8 cellular contexts compared by ENCODE assay signal in the genomic region with DNA sequence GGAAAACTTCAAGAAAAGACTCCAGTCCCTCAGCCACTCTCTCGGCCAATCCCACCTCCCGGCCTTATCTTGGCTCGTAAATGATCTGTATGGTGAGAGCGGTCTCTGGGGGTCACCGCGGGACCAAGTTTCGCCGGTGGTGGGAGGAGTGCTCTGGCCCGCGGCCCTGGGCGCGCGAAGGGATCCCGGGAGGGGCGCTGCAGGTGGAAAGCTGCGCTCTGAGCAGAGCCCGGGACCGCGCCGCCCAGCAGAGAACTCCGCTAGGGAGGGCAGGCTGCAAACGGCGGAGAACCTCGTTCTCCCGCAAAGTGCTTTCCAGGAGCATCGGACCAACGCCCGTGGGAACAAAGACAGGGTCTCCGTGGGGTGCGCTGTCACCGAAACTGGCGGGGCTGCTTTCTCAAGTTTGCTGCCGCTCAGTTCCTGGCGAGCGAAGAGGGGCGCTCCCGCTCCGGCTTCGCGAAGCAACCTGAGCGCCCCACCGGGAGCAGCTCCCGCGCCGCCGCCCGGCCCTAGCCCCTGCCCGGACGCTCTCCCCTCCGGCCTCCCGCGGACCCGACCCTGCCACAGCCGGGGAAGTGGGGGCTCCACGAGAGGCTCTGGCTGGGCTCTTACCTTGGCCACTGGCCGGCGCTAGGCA. TPM values are rescaled to one million over a fixed set of nuclear protein-coding genes. Genes with fewer than 3 reads are reported as not detected.
DNase-seq lines count a peak whose midpoint lies in the region; ATAC-seq and TF ChIP-seq lines count a peak whose summit lies in the region.

No MANE protein-coding gene starts in this region.

- no peak for TF ChIP-seq CTCF in foreskin fibroblast (IDR thresholded peaks at IDR 0.05; ENCODE audit: low read depth, low read length)
- no peak for TF ChIP-seq CTCF in omental fat pad (IDR thresholded peaks at IDR 0.05)

- ATAC-seq in omental fat pad (ENCODE audit: low FRiP score) (peak; percentile 49), GM18511 (IDR thresholded peaks at IDR 0.05; ENCODE audit: unreplicated experiment) (no peak), HG03039 (IDR thresholded peaks at IDR 0.05; ENCODE audit: unreplicated experiment) (no peak)

- peak in 2 of 3 experiments; percentile 1 to 4 for DNase-seq in NCI-H1417 (lab: John Stamatoyannopoulos, UW)
- DNase-seq in NCI-H1417 treated with DMSO at 0.1 percent for 48 hours (lab: John Stamatoyannopoulos, UW) = no peak
- peak; percentile 14 to 23 for DNase-seq in activated CD4-positive, alpha-beta T cell treated with anti-CD3 and anti-CD28 coated beads, Interleukin-2, amount 50 U/mL, for 48 hours
- peak in 1 of 2 donors; percentile 41 for DNase-seq in foreskin fibroblast
- DNase-seq in omental fat pad (ENCODE audit: low spot score) = no peak
- DNase-seq in NCI-H1694 treated with DMSO at 0.1 percent for 48 hours (lab: John Stamatoyannopoulos, UW) = no peak

- peak overlapping the region; percentile 15 to 20 for H3K4me3 ChIP-seq in foreskin fibroblast (ENCODE audit: low read depth in 1 of 2, low read length in 2 of 2)

RNA-seq across cellular contexts. Expression of a gene that starts 0.5 kb away (rescaled TPM):
- total RNA-seq in omental fat pad = 10 to 100 TPM in 3 of 4 donors, not detected in 1; 12.2 to 58.3 (median 14.1) TPM

Comparison
In these comparisons a context has a peak if more than half of its experiments do, and no peak if none do; other contexts are left out.
1. DNase-seq: peak in NCI-H1417 (2 of 3) and activated CD4-positive, alpha-beta T cell treated with anti-CD3 and anti-CD28 coated beads, Interleukin-2, amount 50 U/mL, for 48 hours (2 of 2); none in NCI-H1417 treated with DMSO at 0.1 percent for 48 hours (single experiment), omental fat pad (single experiment) and NCI-H1694 treated with DMSO at 0.1 percent for 48 hours (single experiment).